8 cellular contexts compared by ENCODE assay signal in the genomic region with DNA sequence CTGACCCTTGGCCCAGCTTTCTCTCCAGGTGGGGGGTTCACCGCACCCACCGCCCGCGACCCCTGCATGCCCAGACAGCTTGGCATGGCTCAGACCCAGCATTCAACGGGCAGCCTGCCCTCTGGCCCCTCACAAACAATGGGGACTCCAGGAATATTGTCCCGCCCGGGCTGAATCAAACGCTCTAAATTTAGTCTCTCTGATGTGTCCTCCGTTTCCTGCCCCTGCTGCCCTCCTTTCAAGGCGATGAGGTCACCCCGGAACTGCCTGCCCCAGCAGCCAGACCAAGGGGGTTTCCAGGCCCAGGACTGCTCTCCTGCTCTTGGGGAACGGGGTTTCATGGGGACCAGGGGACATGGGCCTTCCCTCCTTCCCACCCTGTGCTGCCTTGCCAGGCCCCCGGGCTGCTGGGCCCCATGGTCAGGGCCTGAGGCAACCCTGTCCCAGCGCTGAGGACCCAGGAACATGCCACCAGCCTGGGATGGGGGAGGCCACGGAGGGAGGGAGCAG. TPM values are rescaled to one million over a fixed set of nuclear protein-coding genes. Genes with fewer than 3 reads are reported as not detected.
DNase-seq lines count a peak whose midpoint lies in the region; TF ChIP-seq lines count a peak whose summit lies in the region.

No MANE protein-coding gene starts in this region.

- no peaks in the 10 kb centered on the region for H3K9me3 Mint-ChIP-seq in activated naive CD8-positive, alpha-beta T cell (ENCODE audit: low read depth)
- H3K9me3 Mint-ChIP-seq in type B pancreatic cell, result no peaks in the 10 kb centered on the region
- no peaks in the 10 kb centered on the region for H3K9me3 Mint-ChIP-seq in nephron progenitor cell

- H3K4me3 Mint-ChIP-seq in activated naive CD8-positive, alpha-beta T cell, result peak overlapping the region; percentile 59
- H3K4me3 Mint-ChIP-seq in type B pancreatic cell (peak overlapping the region; percentile 16), nephron progenitor cell (no peak overlapping the region)

- H3K27ac Mint-ChIP-seq in activated naive CD8-positive, alpha-beta T cell, result no peak overlapping the region
- H3K27ac Mint-ChIP-seq in type B pancreatic cell (no peak overlapping the region), nephron progenitor cell (no peak overlapping the region)

- H3K27me3 Mint-ChIP-seq in activated naive CD8-positive, alpha-beta T cell, result peaks cover 10% of the 10 kb centered on the region
- H3K27me3 Mint-ChIP-seq in type B pancreatic cell, result peaks cover 3% of the 10 kb centered on the region
- peaks cover 27% of the 10 kb centered on the region for H3K27me3 Mint-ChIP-seq in nephron progenitor cell (ENCODE audit: low read depth, poor library complexity)

- no peak for TF ChIP-seq CTCF in type B pancreatic cell (conservative IDR thresholded peaks at IDR 0.05)
- TF ChIP-seq CTCF in nephron progenitor cell (IDR thresholded peaks at IDR 0.05), result no peak

- peaks cover 15% of the 10 kb centered on the region for H3K4me1 Mint-ChIP-seq in activated naive CD8-positive, alpha-beta T cell (ENCODE audit: low read depth)
- H3K4me1 Mint-ChIP-seq in type B pancreatic cell (ENCODE audit: unreplicated experiment), result peaks cover 12% of the 10 kb centered on the region
- peaks cover 23% of the 10 kb centered on the region for H3K4me1 Mint-ChIP-seq in nephron progenitor cell

- DNase-seq in EH (ENCODE audit: low read depth) (peak; percentile 82), HPDE6-E6E7 (ENCODE audit: extremely low spot score) (peak; percentile 56), iPS-NIHi11 (ENCODE audit: low spot score) (peak; percentile 42), type B pancreatic cell (ENCODE audit: extremely low spot score, unreplicated experiment) (no peak), nephron progenitor cell (no peak), Kasumi-1 (lab: John Stamatoyannopoulos, UW) (no peak), NCI-H2029 (lab: John Stamatoyannopoulos, UW) (no peak)

- peaks cover 2% of the 10 kb centered on the region for H3K36me3 Mint-ChIP-seq in activated naive CD8-positive, alpha-beta T cell
- H3K36me3 Mint-ChIP-seq in type B pancreatic cell (no peaks in the 10 kb centered on the region), nephron progenitor cell (ENCODE audit: low read depth) (no peaks in the 10 kb centered on the region)

RNA-seq across cellular contexts. Expression of gene PDGFB, which starts 10.1 kb away (rescaled TPM):
- total RNA-seq in type B pancreatic cell (ENCODE audit: low replicate concordance), result 2.9 and 5.1 TPM in 2 replicates

Comparison
In these comparisons a context has a peak if more than half of its experiments do, and no peak if none do; other contexts are left out.
1. DNase-seq: peak in EH (single experiment), HPDE6-E6E7 (single experiment) and iPS-NIHi11 (single experiment); none in type B pancreatic cell (single experiment), nephron progenitor cell (single experiment), Kasumi-1 (0 of 2) and NCI-H2029 (single experiment).